In the genomic region with DNA sequence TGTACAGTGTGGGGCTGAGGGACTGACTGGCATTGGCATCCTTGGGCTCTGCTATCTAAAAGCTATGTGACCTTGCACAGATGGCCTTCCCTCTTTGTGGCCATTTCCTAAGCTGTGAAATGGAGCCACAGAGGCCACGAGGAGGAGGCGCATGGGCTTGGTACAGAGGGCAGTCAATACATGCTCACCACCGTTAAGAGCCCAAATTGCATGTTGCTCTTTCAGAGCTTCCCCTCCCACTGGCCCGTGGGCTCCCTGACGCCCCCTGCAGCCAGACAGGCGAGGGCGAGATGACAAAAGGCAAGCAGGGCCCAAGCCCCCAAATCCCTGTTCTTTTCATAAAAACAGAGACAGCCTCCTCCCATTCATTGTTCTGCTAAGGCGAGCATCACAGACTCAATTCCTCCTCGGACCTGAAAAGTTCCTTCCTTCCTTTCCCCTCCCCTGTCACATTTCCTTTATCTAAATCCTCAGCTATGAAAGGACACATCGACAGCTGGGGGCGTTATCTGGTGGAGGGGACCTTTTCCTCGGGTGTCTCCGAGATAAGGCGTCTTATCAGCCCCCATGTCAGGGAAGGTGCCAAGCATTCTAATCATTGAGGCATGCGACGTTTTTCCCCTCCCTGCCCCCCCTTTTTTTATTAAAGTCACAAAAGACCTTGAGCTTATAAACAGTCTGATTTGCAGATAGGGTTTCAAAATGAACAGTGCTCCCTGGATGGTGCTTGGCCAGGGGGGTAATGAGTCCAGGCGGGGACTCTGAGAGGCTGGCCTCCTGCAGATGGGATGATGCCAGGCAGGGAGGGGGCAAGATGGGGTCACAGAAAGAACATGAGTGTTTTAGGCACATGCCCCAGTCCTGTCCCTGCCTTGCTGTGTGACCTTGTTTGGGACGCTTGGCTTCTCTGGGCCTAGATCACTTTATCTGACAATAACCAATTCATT, we compare ENCODE assay signal across 10 cellular contexts. TPM values are rescaled to one million over a fixed set of nuclear protein-coding genes. Genes with fewer than 3 reads are reported as not detected.
A peak's percentile ranks its signal among the peaks of the same experiment; 100 is the strongest.
DNase-seq lines count a peak whose midpoint lies in the region; ATAC-seq and TF ChIP-seq lines count a peak whose summit lies in the region.
"Had no signal": no experiment of that assay in that cellular context is flagged by ENCODE, and none has a peak within 500 bp of the region (broad histone marks: within the 10 kb centered on the region; RNA-seq: fewer than 3 reads in every experiment).

No MANE protein-coding gene starts in this region.

- DNase-seq in EL (peak; percentile 16), HFFc6 (no peak), choroid plexus epithelial cell (ENCODE audit: low read depth) (no peak), MG63 (no peak)
- DNase-seq: NCI-H1436, thyroid gland had no signal

- no peak overlapping the region for H2AFZ ChIP-seq in neural cell (ENCODE audit: low read depth, low read length)

- H3K9ac ChIP-seq in neural cell (ENCODE audit: low read length) = no peak overlapping the region

- peaks cover 17% of the 10 kb centered on the region for H3K4me1 Mint-ChIP-seq in HFFc6 (ENCODE audit: low read depth)

- no peaks in the 10 kb centered on the region for H4K20me1 ChIP-seq in neural cell (ENCODE audit: insufficient read depth)

- H3K4me3 ChIP-seq in choroid plexus epithelial cell (ENCODE audit: low read depth, low read length) = no peak overlapping the region
- no peak overlapping the region for H3K4me3 ChIP-seq in neural cell (ENCODE audit: low read length)
- no peak overlapping the region for H3K4me3 ChIP-seq in MG63
- H3K4me3 ChIP-seq: thyroid gland had no signal

- TF ChIP-seq EP300 in neural cell (conservative IDR thresholded peaks at IDR 0.05; ENCODE audit: poor library complexity, severe bottlenecking) = no peak

- no peak overlapping the region for H3K4me2 ChIP-seq in neural cell (ENCODE audit: low read length)

- ATAC-seq in GM18861 (IDR thresholded peaks at IDR 0.05; ENCODE audit: unreplicated experiment) (no peak), HG03439 (IDR thresholded peaks at IDR 0.05; ENCODE audit: unreplicated experiment) (no peak), HG02970 (IDR thresholded peaks at IDR 0.05; ENCODE audit: low FRiP score, unreplicated experiment) (no peak)

- H3F3A ChIP-seq in neural cell (ENCODE audit: insufficient read depth, low read length, poor library complexity, severe bottlenecking) = peaks cover 11% of the 10 kb centered on the region

- no peaks in the 10 kb centered on the region for H3K9me2 ChIP-seq in neural cell (ENCODE audit: insufficient read depth, low read length)

- H3K27me3 Mint-ChIP-seq in HFFc6 (ENCODE audit: insufficient read depth) = peaks cover 15% of the 10 kb centered on the region

- no peaks in the 10 kb centered on the region for H3K9me3 Mint-ChIP-seq in HFFc6

- no peak overlapping the region for H3K4me3 Mint-ChIP-seq in HFFc6

- H3K27ac Mint-ChIP-seq in HFFc6 = peak overlapping the region; percentile 78

- no peak for TF ChIP-seq RAD21 in neural cell (conservative IDR thresholded peaks at IDR 0.05)

- peak overlapping the region; percentile 74 for H3K27ac ChIP-seq in neural cell (ENCODE audit: low read length)
- H3K27ac ChIP-seq: thyroid gland had no signal

- H3K79me2 ChIP-seq in neural cell (replicated peaks; ENCODE audit: insufficient read depth, low read length) = peaks cover 48% of the 10 kb centered on the region

- no peaks in the 10 kb centered on the region for H3K27me3 ChIP-seq in neural cell (ENCODE audit: insufficient read depth, low read depth, low read length)
- no peaks in the 10 kb centered on the region for H3K27me3 ChIP-seq in MG63
- H3K27me3 ChIP-seq: thyroid gland had no signal

- no peaks in the 10 kb centered on the region for H3K9me3 ChIP-seq in neural cell (ENCODE audit: low read length)
- no peaks in the 10 kb centered on the region for H3K9me3 ChIP-seq in MG63
- H3K9me3 ChIP-seq: thyroid gland had no signal

- peak; percentile 49 for TF ChIP-seq CTCF in HFFc6 (IDR thresholded peaks at IDR 0.05)
- TF ChIP-seq CTCF in choroid plexus epithelial cell (conservative IDR thresholded peaks at IDR 0.05; ENCODE audit: low read depth, low read length) = peak; percentile 34
- peak; percentile 29 for TF ChIP-seq CTCF in neural cell (IDR thresholded peaks at IDR 0.05; ENCODE audit: poor library complexity, severe bottlenecking)

- H3K36me3 ChIP-seq in neural cell (ENCODE audit: insufficient read depth, low read length) (no peaks in the 10 kb centered on the region), MG63 (no peaks in the 10 kb centered on the region)
- H3K36me3 ChIP-seq: thyroid gland had no signal

- no peaks in the 10 kb centered on the region for H3K36me3 Mint-ChIP-seq in HFFc6 (ENCODE audit: low read depth)

TF ChIP-seq in neural cell, 6 proteins besides CTCF, POLR2A, EP300 and RAD21:
- no peak for TF ChIP-seq POLR2AphosphoS5 (IDR thresholded peaks at IDR 0.05)

RNA-seq across cellular contexts. Expression of a gene that starts 26.4 kb away (rescaled TPM):
- under 1 TPM; 0.46 to 0.65 (median 0.64) TPM for total RNA-seq in HFFc6 (2021; fragmentation: NEBNext Ultra II Directional; extraction: Animal tissue kit (Norgen Biotek cat#: 25700))
- 6.4 and 8.5 TPM in 2 replicates for polyA plus RNA-seq in neural cell
- polyA minus RNA-seq in neural cell = 14.9 and 15.6 TPM in 2 replicates
- 0.84 and 1.8 TPM in 2 replicates for total RNA-seq in MG63 (2014; rRNA removed; shearing (Covaris generic); ENCODE audit: low replicate concordance)
